Comparison of ENCODE assay signal across 1 cellular context in genomic region chr16:21116148-21116693, GRCh38.
A peak's percentile ranks its signal among the peaks of the same experiment; 100 is the strongest.
TF ChIP-seq lines count a peak whose summit lies in the region.

No MANE protein-coding gene starts in this region.

TF ChIP-seq in GM12878, 131 proteins besides CTCF, POLR2A, EP300 and RAD21 (continued from another document):
- TF ChIP-seq SKIL (IDR thresholded peaks at IDR 0.05; ENCODE audit: low read depth, poor library complexity, severe bottlenecking) = no peak
- TF ChIP-seq ETV6 (conservative IDR thresholded peaks at IDR 0.05 in 1 of 2, IDR thresholded peaks at IDR 0.05 in 1 of 2; ENCODE audit: borderline replicate concordance in 1 of 2, low read depth in 1 of 2) = peak in 1 of 2 experiments; percentile 44; a peak in 1 of 4 replicates
- TF ChIP-seq USF1 (IDR thresholded peaks at IDR 0.05; ENCODE audit: borderline replicate concordance, extremely low read length, insufficient read depth, low read depth, low read length) = no peak
- peak; percentile 77; the same call in 1 of the 2 replicates for TF ChIP-seq SPI1 (IDR thresholded peaks at IDR 0.05; ENCODE audit: borderline replicate concordance, insufficient read depth, low read depth, low read length)
- no peak for TF ChIP-seq CHD1 (IDR thresholded peaks at IDR 0.05; ENCODE audit: low read depth, low read length)
- peak; percentile 49; the same call in 1 of the 2 replicates for TF ChIP-seq CHD2 (IDR thresholded peaks at IDR 0.05; ENCODE audit: borderline replicate concordance, low read depth, low read length)
